In the genomic region with DNA sequence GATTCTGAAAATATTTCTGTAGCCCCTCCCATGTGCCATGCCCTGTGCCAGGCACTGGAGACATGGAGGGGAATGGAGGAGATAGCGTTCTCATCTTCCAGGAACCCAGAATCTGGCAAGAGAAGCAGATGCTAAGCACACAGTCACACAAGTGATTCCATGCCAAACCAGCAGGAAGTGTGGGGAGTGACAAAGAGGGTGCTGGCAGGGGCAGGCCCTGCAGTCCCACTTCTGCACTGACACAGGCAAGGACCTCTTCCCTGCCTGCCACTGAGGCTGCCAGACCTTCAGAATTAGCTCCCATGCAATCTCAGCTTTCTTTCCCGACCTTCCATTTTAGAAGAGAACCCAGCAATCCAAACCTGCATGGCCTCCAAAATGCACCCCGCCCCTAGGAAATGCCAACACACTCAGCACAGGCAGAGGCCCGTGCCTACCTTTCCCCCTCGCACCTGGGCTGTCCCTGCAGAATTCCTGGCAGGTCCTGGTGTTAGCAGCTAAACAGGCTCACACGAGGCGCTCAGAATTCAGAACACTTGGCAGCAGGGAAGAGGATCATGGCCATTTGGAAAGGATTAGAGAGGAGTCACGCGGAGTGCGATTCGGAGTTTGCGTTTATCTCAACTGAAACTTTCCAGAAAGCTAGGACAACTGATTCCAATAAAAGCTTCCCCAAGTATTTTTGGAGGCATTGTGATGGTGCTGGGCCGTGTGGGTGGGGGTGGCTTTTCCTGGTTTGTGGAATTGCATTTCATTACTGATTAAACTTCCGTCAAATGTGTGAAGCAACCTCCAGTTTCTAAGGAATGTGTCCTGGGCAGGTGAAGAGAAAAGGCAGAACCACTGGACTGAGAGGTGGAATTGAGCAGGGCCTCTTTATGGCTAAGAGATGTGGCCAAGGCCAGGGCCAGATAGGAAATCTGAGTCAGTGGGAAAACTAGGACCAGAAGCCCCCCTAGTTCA, we compare ENCODE assay signal across 16 cellular contexts. TPM values are rescaled to one million over a fixed set of nuclear protein-coding genes. Genes with fewer than 3 reads are reported as not detected.
DNase-seq lines count a peak whose midpoint lies in the region; FAIRE-seq and TF ChIP-seq lines count a peak whose summit lies in the region.
"Had no signal": no experiment of that assay in that cellular context is flagged by ENCODE, and none has a peak within 500 bp of the region (broad histone marks: within the 10 kb centered on the region; RNA-seq: fewer than 3 reads in every experiment).

No MANE protein-coding gene starts in this region.

- no peaks in the 10 kb centered on the region for H3F3A ChIP-seq in neural cell (ENCODE audit: insufficient read depth, low read length, poor library complexity, severe bottlenecking)

- H3K36me3 ChIP-seq in neural cell (ENCODE audit: insufficient read depth, low read length) (no peaks in the 10 kb centered on the region), kidney (ENCODE audit: control insufficient read depth in 1 of 2, insufficient read depth in 2 of 2, low read length in 2 of 2) (no peaks in the 10 kb centered on the region)

- peak overlapping the region; percentile 82 for H3K27ac ChIP-seq in neural cell (ENCODE audit: low read length)
- H3K27ac ChIP-seq in kidney (ENCODE audit: low read depth in 2 of 2, low read length in 2 of 2) = no peak overlapping the region
- H3K27ac ChIP-seq: C4-2B, PC-9 had no signal

- peak overlapping the region; percentile 34 for H3K9ac ChIP-seq in neural cell (ENCODE audit: low read length)
- H3K9ac ChIP-seq in kidney (ENCODE audit: low read length in 2 of 2) = no peak overlapping the region

- H3K4me2 ChIP-seq in neural cell (ENCODE audit: low read length) = peak overlapping the region; percentile 43
- H3K4me2 ChIP-seq: PC-9 had no signal

- TF ChIP-seq EP300 in neural cell (conservative IDR thresholded peaks at IDR 0.05; ENCODE audit: poor library complexity, severe bottlenecking) = no peak

- no peaks in the 10 kb centered on the region for H3K27me3 ChIP-seq in neural cell (ENCODE audit: insufficient read depth, low read depth, low read length)

- no peaks in the 10 kb centered on the region for H3K79me2 ChIP-seq in neural cell (replicated peaks; ENCODE audit: insufficient read depth, low read length)

- TF ChIP-seq RAD21 in neural cell (conservative IDR thresholded peaks at IDR 0.05) = no peak

- TF ChIP-seq CTCF in epithelial cell of proximal tubule (conservative IDR thresholded peaks at IDR 0.05; ENCODE audit: low read depth, low read length) (no peak), neural cell (IDR thresholded peaks at IDR 0.05; ENCODE audit: poor library complexity, severe bottlenecking) (no peak), kidney (IDR thresholded peaks at IDR 0.05; ENCODE audit: borderline replicate concordance, extremely low read depth, insufficient read depth) (no peak)

- H3K4me3 ChIP-seq in epithelial cell of proximal tubule (ENCODE audit: low read depth, low read length) = no peak overlapping the region
- peak overlapping the region; percentile 31 for H3K4me3 ChIP-seq in neural cell (ENCODE audit: low read length)
- no peak overlapping the region for H3K4me3 ChIP-seq in kidney (ENCODE audit: low read length in 2 of 2)
- H3K4me3 ChIP-seq: PC-9 had no signal

- no peaks in the 10 kb centered on the region for H3K9me2 ChIP-seq in neural cell (ENCODE audit: insufficient read depth, low read length)

- no peaks in the 10 kb centered on the region for H3K4me1 ChIP-seq in kidney (ENCODE audit: control insufficient read depth in 1 of 2, insufficient read depth in 1 of 2, low read depth in 1 of 2, low read length in 2 of 2)

- intact Hi-C loops in kidney (cut with DNase I) = no loop called here

- H4K20me1 ChIP-seq in neural cell (ENCODE audit: insufficient read depth) = no peaks in the 10 kb centered on the region

- H2AFZ ChIP-seq in neural cell (ENCODE audit: low read depth, low read length) = no peak overlapping the region
- H2AFZ ChIP-seq: PC-9 had no signal

- DNase-seq in EH (ENCODE audit: low read depth) (peak; percentile 13), NCI-H446 treated with DMSO at 0.1 percent for 48 hours (lab: John Stamatoyannopoulos, UW) (peak; percentile 11), epithelial cell of proximal tubule (ENCODE audit: low read depth) (peak; percentile 45), iPS-NIHi7 (ENCODE audit: extremely low spot score) (no peak), kidney (no peak), NOMO-1 (lab: John Stamatoyannopoulos, UW; ENCODE audit: unreplicated experiment in 2 of 2) (no peak), NCI-H146 treated with DMSO at 0.1 percent for 48 hours (lab: John Stamatoyannopoulos, UW; ENCODE audit: unreplicated experiment) (no peak)
- DNase-seq: activated CD4-positive, alpha-beta T cell treated with anti-CD3 and anti-CD28 coated beads, Interleukin-2, amount 10 ng/mL, durations not matched to agents 24 days and 14 days; activated T-cell treated with anti-CD3 and anti-CD28 coated beads, Interleukin-2, amount 50 U/mL, for 48 hours; NCI-H345; PC-9; stimulated activated naive CD4-positive, alpha-beta T cell treated with Interleukin-2 at 50 U/mL for 16 hours; T-helper 1 cell had no signal

- no peaks in the 10 kb centered on the region for H3K9me3 ChIP-seq in neural cell (ENCODE audit: low read length)
- H3K9me3 ChIP-seq in kidney (ENCODE audit: control insufficient read depth in 1 of 2, low read length in 2 of 2) = no peaks in the 10 kb centered on the region

- FAIRE-seq in kidney (lab: Jason Lieb, UNC) = no peak

TF ChIP-seq in neural cell, 6 proteins besides CTCF, POLR2A, EP300 and RAD21:
- TF ChIP-seq SMC3 (conservative IDR thresholded peaks at IDR 0.05; ENCODE audit: poor library complexity) = no peak
- no peak for TF ChIP-seq EZH2 (IDR thresholded peaks at IDR 0.05; ENCODE audit: borderline replicate concordance, insufficient read depth, low read length, poor library complexity, severe bottlenecking)
- TF ChIP-seq, protein P1, sequence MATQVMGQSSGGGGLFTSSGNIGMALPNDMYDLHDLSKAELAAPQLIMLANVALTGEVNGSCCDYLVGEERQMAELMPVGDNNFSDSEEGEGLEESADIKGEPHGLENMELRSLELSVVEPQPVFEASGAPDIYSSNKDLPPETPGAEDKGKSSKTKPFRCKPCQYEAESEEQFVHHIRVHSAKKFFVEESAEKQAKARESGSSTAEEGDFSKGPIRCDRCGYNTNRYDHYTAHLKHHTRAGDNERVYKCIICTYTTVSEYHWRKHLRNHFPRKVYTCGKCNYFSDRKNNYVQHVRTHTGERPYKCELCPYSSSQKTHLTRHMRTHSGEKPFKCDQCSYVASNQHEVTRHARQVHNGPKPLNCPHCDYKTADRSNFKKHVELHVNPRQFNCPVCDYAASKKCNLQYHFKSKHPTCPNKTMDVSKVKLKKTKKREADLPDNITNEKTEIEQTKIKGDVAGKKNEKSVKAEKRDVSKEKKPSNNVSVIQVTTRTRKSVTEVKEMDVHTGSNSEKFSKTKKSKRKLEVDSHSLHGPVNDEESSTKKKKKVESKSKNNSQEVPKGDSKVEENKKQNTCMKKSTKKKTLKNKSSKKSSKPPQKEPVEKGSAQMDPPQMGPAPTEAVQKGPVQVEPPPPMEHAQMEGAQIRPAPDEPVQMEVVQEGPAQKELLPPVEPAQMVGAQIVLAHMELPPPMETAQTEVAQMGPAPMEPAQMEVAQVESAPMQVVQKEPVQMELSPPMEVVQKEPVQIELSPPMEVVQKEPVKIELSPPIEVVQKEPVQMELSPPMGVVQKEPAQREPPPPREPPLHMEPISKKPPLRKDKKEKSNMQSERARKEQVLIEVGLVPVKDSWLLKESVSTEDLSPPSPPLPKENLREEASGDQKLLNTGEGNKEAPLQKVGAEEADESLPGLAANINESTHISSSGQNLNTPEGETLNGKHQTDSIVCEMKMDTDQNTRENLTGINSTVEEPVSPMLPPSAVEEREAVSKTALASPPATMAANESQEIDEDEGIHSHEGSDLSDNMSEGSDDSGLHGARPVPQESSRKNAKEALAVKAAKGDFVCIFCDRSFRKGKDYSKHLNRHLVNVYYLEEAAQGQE (IDR thresholded peaks at IDR 0.05; ENCODE audit: borderline replicate concordance) = no peak
- TF ChIP-seq POLR2AphosphoS5 (IDR thresholded peaks at IDR 0.05) = no peak
- TF ChIP-seq TAF1 (IDR thresholded peaks at IDR 0.05; ENCODE audit: low read depth) = no peak
- TF ChIP-seq MXI1 (conservative IDR thresholded peaks at IDR 0.05; ENCODE audit: poor library complexity, severe bottlenecking) = no peak

RNA-seq across cellular contexts. Expression of a gene that starts 12.4 kb away (rescaled TPM):
- under 0.01 and 0.12 TPM in 2 replicates for total RNA-seq in epithelial cell of proximal tubule
- polyA plus RNA-seq in neural cell = 4.1 and 4.6 TPM in 2 replicates
- 8.9 and 9.0 TPM in 2 replicates for polyA minus RNA-seq in neural cell
- total RNA-seq in kidney = 0.13 TPM
- polyA plus RNA-seq in kidney (ENCODE audit: insufficient read depth, low read depth, low replicate concordance) = not detected
- total RNA-seq: PC-9, pulmonary artery endothelial cell had no signal

Comparison
In these comparisons a context has a peak if more than half of its experiments do, and no peak if none do; other contexts are left out.
1. DNase-seq: peak in EH (single experiment), NCI-H446 treated with DMSO at 0.1 percent for 48 hours (single experiment) and epithelial cell of proximal tubule (single experiment); none in iPS-NIHi7 (single experiment), kidney (single experiment), NOMO-1 (0 of 2) and NCI-H146 treated with DMSO at 0.1 percent for 48 hours (single experiment).